In the genomic region with DNA sequence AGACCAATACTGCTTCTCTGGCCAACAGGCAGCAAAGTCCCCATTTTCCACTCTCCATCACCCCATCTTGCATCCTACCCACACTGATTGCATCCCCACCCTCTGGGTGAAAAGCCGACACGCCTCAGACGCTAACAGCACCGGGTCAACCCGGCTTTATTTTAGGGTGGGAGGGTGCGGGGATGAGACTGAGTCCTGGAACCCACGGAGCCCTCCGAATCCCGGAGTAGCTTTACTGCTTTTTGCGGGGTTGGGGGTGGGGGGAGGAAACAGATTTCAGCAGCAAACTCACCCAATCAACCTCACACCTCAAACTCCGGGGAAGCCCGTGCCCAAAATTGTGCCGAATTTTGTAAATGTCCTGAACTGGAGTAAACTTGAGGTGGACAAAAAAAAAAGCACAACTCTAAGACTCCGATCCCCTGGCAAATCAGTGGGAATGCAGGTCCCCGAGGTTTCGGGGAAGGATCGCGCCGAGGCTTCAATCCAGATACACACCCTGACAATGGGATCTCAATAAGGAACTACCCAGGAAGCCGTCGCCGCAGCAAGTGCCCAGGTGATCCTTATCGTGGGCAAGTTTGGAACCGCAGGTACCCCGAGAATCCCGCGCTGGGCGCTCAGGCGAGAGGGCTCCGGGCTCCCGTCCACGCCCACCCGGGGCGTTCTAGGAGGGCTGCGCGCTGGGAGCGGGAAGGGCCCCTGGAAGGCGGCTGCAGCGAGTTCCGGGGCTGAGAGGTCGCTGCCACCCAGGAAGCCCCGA, we compare ENCODE assay signal across 8 cellular contexts. TPM values are rescaled to one million over a fixed set of nuclear protein-coding genes. Genes with fewer than 3 reads are reported as not detected.
DNase-seq lines count a peak whose midpoint lies in the region; ATAC-seq and TF ChIP-seq lines count a peak whose summit lies in the region.

No MANE protein-coding gene starts in this region.

- no peaks in the 10 kb centered on the region for H3K27me3 ChIP-seq in CD4-positive, alpha-beta memory T cell (ENCODE audit: insufficient read depth, low read length)
- H3K27me3 ChIP-seq in iPS DF 6.9 (ENCODE audit: control insufficient read depth, insufficient read depth, low read length) (peaks cover 12% of the 10 kb centered on the region), spleen (replicated peaks in 1 of 7) (no peaks in the 10 kb centered on the region)

- POLR2A ChIA-PET in CD4-positive, alpha-beta memory T cell (lab: Charles Lee; ENCODE audit: partially characterized antibody): interaction anchor here (0.5 to 4.7 kb wide), 16 partner anchors 8 to 1678 kb away, joined by 3 to 44 read pairs (median 4); a partner anchor contains a TSS

- H3K36me3 Mint-ChIP-seq in CD4-positive, alpha-beta memory T cell: peaks cover 0 to 10% of the 10 kb centered on the region in 2 donors

- H3K27ac Mint-ChIP-seq in CD4-positive, alpha-beta memory T cell: peak overlapping the region; percentile 67 to 95 (median 93)

- intact Hi-C loops in CD4-positive, alpha-beta memory T cell (cut with micrococcal nuclease): loop anchor here (1.0 to 10.0 kb wide), 10 partner anchors 8 to 683 kb away; a partner anchor contains a TSS
- intact Hi-C loops in spleen (cut with DNase I; ENCODE audit: low total_unique reads): no loop called here

- no peaks in the 10 kb centered on the region for H3K36me3 ChIP-seq in CD4-positive, alpha-beta memory T cell (ENCODE audit: insufficient read depth, low read length)
- no peaks in the 10 kb centered on the region for H3K36me3 ChIP-seq in iPS DF 6.9 (ENCODE audit: control insufficient read depth, insufficient read depth, low read length)
- H3K36me3 ChIP-seq in spleen: no peaks in the 10 kb centered on the region

- peaks cover 14 to 33% (median 24%) of the 10 kb centered on the region in 4 donors for H3K4me1 Mint-ChIP-seq in CD4-positive, alpha-beta memory T cell

- no CpG with 5 or more reads among the region's 42 CpGs for WGBS in iPS DF 6.9 (ENCODE audit: insufficient coverage, insufficient read length)
- 0 to 1% (median 0%) methylated on average over 19 to 42 of the region's 42 CpGs for WGBS in spleen, 5 donors

- H3K4me3 ChIP-seq in CD4-positive, alpha-beta memory T cell (ENCODE audit: low read length in 2 of 2): peak overlapping the region; percentile 37 to 99
- H3K4me3 ChIP-seq in iPS DF 6.9 (ENCODE audit: low read length): peak overlapping the region; percentile 52; the same call in 1 of the 2 replicates
- peak overlapping the region; percentile 68 to 94 (median 88) for H3K4me3 ChIP-seq in spleen

- H3K4me3 Mint-ChIP-seq in CD4-positive, alpha-beta memory T cell: peak overlapping the region; percentile 89 to 96 (median 92)

- peaks cover 25% of the 10 kb centered on the region for H3K4me1 ChIP-seq in CD4-positive, alpha-beta memory T cell (ENCODE audit: insufficient read depth, low read length)
- no peaks in the 10 kb centered on the region for H3K4me1 ChIP-seq in iPS DF 6.9 (ENCODE audit: control insufficient read depth, insufficient read depth, low read length)
- peaks cover 5 to 44% (median 30%) of the 10 kb centered on the region in 6 donors for H3K4me1 ChIP-seq in spleen

- no peaks in the 10 kb centered on the region for H3K9me3 Mint-ChIP-seq in CD4-positive, alpha-beta memory T cell

- peak in 4 of 5 donors; percentile 10 to 54 (median 18) for DNase-seq in CD4-positive, alpha-beta memory T cell
- DNase-seq in activated effector memory CD4-positive, alpha-beta T cell treated with anti-CD3 and anti-CD28 coated beads, Interleukin-2, amount 50 U/mL, for 16 hours: peak; percentile 72
- DNase-seq in iPS DF 6.9 (ENCODE audit: low read depth, low spot score): no peak
- DNase-seq in spleen: peak; percentile 77
- DNase-seq in medulla oblongata (ENCODE audit: extremely low spot score): no peak
- DNase-seq in DMS114 treated with DMSO at 0.1 percent for 48 hours (lab: John Stamatoyannopoulos, UW; ENCODE audit: unreplicated experiment): no peak
- no peak for DNase-seq in NCI-H1092 (lab: John Stamatoyannopoulos, UW)

- H3K27ac ChIP-seq in CD4-positive, alpha-beta memory T cell (ENCODE audit: low read depth, low read length): peak overlapping the region; percentile 96
- H3K27ac ChIP-seq in iPS DF 6.9 (ENCODE audit: low read length): no peak overlapping the region
- H3K27ac ChIP-seq in spleen: peak overlapping the region; percentile 82 to 95 (median 90)

- peak; percentile 9 for ATAC-seq in HG03135 (IDR thresholded peaks at IDR 0.05; ENCODE audit: unreplicated experiment)

- no peaks in the 10 kb centered on the region for H3K9me3 ChIP-seq in CD4-positive, alpha-beta memory T cell (ENCODE audit: control insufficient read depth in 1 of 2, low read length in 2 of 2)
- H3K9me3 ChIP-seq in iPS DF 6.9 (ENCODE audit: control insufficient read depth, insufficient read depth, low read length): no peaks in the 10 kb centered on the region
- no peaks in the 10 kb centered on the region for H3K9me3 ChIP-seq in spleen

- H3K27me3 Mint-ChIP-seq in CD4-positive, alpha-beta memory T cell: no peaks in the 10 kb centered on the region

- TF ChIP-seq CTCF in spleen (IDR thresholded peaks at IDR 0.05 in 8 of 11, conservative IDR thresholded peaks at IDR 0.05 in 3 of 11): no peak

- CTCF ChIA-PET in CD4-positive, alpha-beta memory T cell (lab: Charles Lee; ENCODE audit: partially characterized antibody): interaction anchor here (1.0 to 4.3 kb wide), 11 partner anchors 8 to 337 kb away, joined by 3 to 41 read pairs (median 6); a partner anchor contains a TSS

- TF ChIP-seq POLR2A in spleen (IDR thresholded peaks at IDR 0.05): no peak

RNA-seq across cellular contexts. Expression of a gene that starts 1.1 kb away (rescaled TPM):
- 10 to 100 TPM; 28.4 to 30.2 TPM for total RNA-seq in CD4-positive, alpha-beta memory T cell
- polyA plus RNA-seq in CD4-positive, alpha-beta memory T cell: 10 to 100 TPM; 30.8 to 31.9 TPM
- total RNA-seq in spleen: 10 to 100 TPM; 11.2 to 23.3 (median 21.2) TPM
- 10 to 100 TPM; 12.1 to 21.2 (median 14.4) TPM for polyA plus RNA-seq in spleen

Comparison
In these comparisons a context has a peak if more than half of its experiments do, and no peak if none do; other contexts are left out.
1. DNase-seq: peak in CD4-positive, alpha-beta memory T cell (4 of 5), activated effector memory CD4-positive, alpha-beta T cell treated with anti-CD3 and anti-CD28 coated beads, Interleukin-2, amount 50 U/mL, for 16 hours (single experiment) and spleen (single experiment); none in iPS DF 6.9 (single experiment), medulla oblongata (single experiment), DMS114 treated with DMSO at 0.1 percent for 48 hours (single experiment) and NCI-H1092 (single experiment).
2. Peak in every context shown above with its lines, with median percentiles within 50 percentile points of each other: H3K4me3 ChIP-seq.